ENCODE assay signal across 8 cellular contexts in genomic region chr2:161278554-161279265, GRCh38. TPM values are rescaled to one million over a fixed set of nuclear protein-coding genes. Genes with fewer than 3 reads are reported as not detected.
DNase-seq lines count a peak whose midpoint lies in the region; FAIRE-seq and TF ChIP-seq lines count a peak whose summit lies in the region.
"Not testable (repeated sequence)": the region's sequence is repeated elsewhere in the genome, so short reads cannot be mapped to it uniquely, and the experiment has no call there.

No MANE protein-coding gene starts in this region.

- H3K36me3 ChIP-seq in SK-N-MC (ENCODE audit: insufficient read depth, low read length): not testable (repeated sequence)

- not testable (repeated sequence) for H3K9me3 ChIP-seq in SK-N-MC (ENCODE audit: low read depth, low read length)

- TF ChIP-seq POLR2A in GM12892 (IDR thresholded peaks at IDR 0.05; ENCODE audit: low read depth, low read length): not testable (repeated sequence)

- not testable (repeated sequence) for FAIRE-seq in GM12892 (lab: Jason Lieb, UNC)

- peak overlapping the region; percentile 46 for H3K9ac ChIP-seq in SK-N-MC (ENCODE audit: insufficient read length)

- in situ Hi-C loops in astrocyte of the spinal cord (cut with HindIII; ENCODE audit: low sequenced_read_pairs): not testable (repeated sequence)

- H3K4me3 ChIP-seq in Jurkat, Clone E6-1 (ENCODE audit: low read length); astrocyte of the spinal cord (ENCODE audit: low read depth, low read length): not testable (repeated sequence)
- peak overlapping the region; percentile 55 for H3K4me3 ChIP-seq in SK-N-MC

- not testable (repeated sequence) for TF ChIP-seq CTCF in astrocyte of the spinal cord (IDR thresholded peaks at IDR 0.05; ENCODE audit: low read depth, low read length)

- peak overlapping the region; percentile 73 for H3K27ac ChIP-seq in SK-N-MC

- DNase-seq in AG20443 (ENCODE audit: low spot score) (peak; percentile 64), GM12892 (ENCODE audit: insufficient read length) (peak; percentile 27), SK-N-MC (ENCODE audit: low read depth, low spot score) (peak; percentile 100), astrocyte of the spinal cord (ENCODE audit: low read depth, low spot score) (peak; percentile 16), fibroblast of gingiva (ENCODE audit: low read depth) (peak; percentile 24), inferior parietal cortex (ENCODE audit: extremely low spot score) (peak; percentile 34), putamen (ENCODE audit: low spot score) (peak; percentile 31)
- DNase-seq in Jurkat, Clone E6-1 (ENCODE audit: low read depth, low spot score): peak; percentile 44

RNA-seq across cellular contexts. Expression of gene PSMD14, which starts 29.5 kb away (rescaled TPM):
- polyA plus RNA-seq in GM12892 (2012; ENCODE audit: missing spikeins): 86.4 TPM
- 106 TPM for polyA plus RNA-seq in Jurkat, Clone E6-1 (2012; ENCODE audit: insufficient read depth, insufficient read length)

Comparison
In these comparisons a context has a peak if more than half of its experiments do, and no peak if none do; other contexts are left out.
1. DNase-seq: peak in every context shown above with its lines; median percentile 100 in SK-N-MC; 64 in AG20443; 44 in Jurkat, Clone E6-1; 34 in inferior parietal cortex; 31 in putamen; 27 in GM12892; 24 in fibroblast of gingiva; 16 in astrocyte of the spinal cord.